In genomic region chr20:45898285-45898684, GRCh38 we compare ENCODE assay signal across 19 cellular contexts. TPM values are rescaled to one million over a fixed set of nuclear protein-coding genes. Genes with fewer than 3 reads are reported as not detected.
DNase-seq lines count a peak whose midpoint lies in the region; ATAC-seq and TF ChIP-seq lines count a peak whose summit lies in the region.
"Had no signal": no experiment of that assay in that cellular context is flagged by ENCODE, and none has a peak within 500 bp of the region (broad histone marks: within the 10 kb centered on the region; RNA-seq: fewer than 3 reads in every experiment).

No MANE protein-coding gene starts in this region.

- H2AFZ ChIP-seq in PC-3 (ENCODE audit: low read length), result no peak overlapping the region
- no peak overlapping the region for H2AFZ ChIP-seq in mammary epithelial cell (ENCODE audit: low read depth, low read length)
- H2AFZ ChIP-seq: GM23248 had no signal

- BruUV-seq in PC-3 (replicated peaks; lab: Mats Ljungman, UMichigan) (TSS peak; percentile 26), mammary epithelial cell (replicated peaks; lab: Mats Ljungman, UMichigan) (TSS peak; percentile 63)

- no peak for DNase-seq in PC-3
- DNase-seq in mammary epithelial cell, result no peak
- no peak for DNase-seq in mesendoderm
- DNase-seq in activated CD4-positive, alpha-beta T cell treated with anti-CD3 and anti-CD28 coated beads for 36 hours, result no peak
- DNase-seq: CD8-positive, alpha-beta T cell; GM23248; Kasumi-1; MM.1S; NCI-H1092 treated with DMSO at 0.1 percent for 48 hours; NCI-H2081; NCI-H2171 treated with DMSO at 0.1 percent for 48 hours; NCI-H446 treated with DMSO at 0.1 percent for 48 hours; SHP77 treated with DMSO at 0.1 percent for 48 hours; SK-N-SH had no signal

- dilution Hi-C loops in mammary epithelial cell (cut with HindIII; ENCODE audit: low sequenced_read_pairs), result no loop called here

- 82% methylated on average over 5 of the region's 12 CpGs for WGBS in mammary epithelial cell (ENCODE audit: low coverage, missing lambda C conversion rate)
- no CpG with 5 or more reads among the region's 12 CpGs for WGBS in mesendoderm (ENCODE audit: extremely low coverage, insufficient coverage, low lambda C conversion rate)

- no peak for ATAC-seq in PC-3
- ATAC-seq in activated CD4-positive, alpha-beta T cell treated with anti-CD3 and anti-CD28 coated beads for 36 hours, result no peak
- ATAC-seq: CD8-positive, alpha-beta T cell had no signal

- H2BK5ac ChIP-seq in mesendoderm (ENCODE audit: low read length), result no peak overlapping the region

- H4K20me1 ChIP-seq in PC-3 (ENCODE audit: low read length) (no peaks in the 10 kb centered on the region), mammary epithelial cell (ENCODE audit: insufficient read depth, low read length) (no peaks in the 10 kb centered on the region)

- no peaks in the 10 kb centered on the region for H3K9me3 Mint-ChIP-seq in activated CD4-positive, alpha-beta T cell treated with anti-CD3 and anti-CD28 coated beads for 36 hours (ENCODE audit: low read depth)
- H3K9me3 Mint-ChIP-seq: CD8-positive, alpha-beta T cell; IgD-negative memory B cell had no signal

- no peak overlapping the region for H2BK15ac ChIP-seq in mesendoderm (replicated peaks; ENCODE audit: low read depth)

- no peak for TF ChIP-seq CTCF in PC-3 (conservative IDR thresholded peaks at IDR 0.05; ENCODE audit: low read depth, low read length)
- no peak for TF ChIP-seq CTCF in mammary epithelial cell (conservative IDR thresholded peaks at IDR 0.05 in 1 of 2, IDR thresholded peaks at IDR 0.05 in 1 of 2; ENCODE audit: extremely low read depth in 1 of 2, insufficient read depth in 1 of 2, low read depth in 1 of 2, low read length in 2 of 2)

- H3K79me1 ChIP-seq in mesendoderm (ENCODE audit: low read length), result no peaks in the 10 kb centered on the region

- peaks cover 14% of the 10 kb centered on the region for H3K36me3 Mint-ChIP-seq in activated CD4-positive, alpha-beta T cell treated with anti-CD3 and anti-CD28 coated beads for 36 hours (ENCODE audit: low read depth)
- H3K36me3 Mint-ChIP-seq: IgD-negative memory B cell had no signal

- no peaks in the 10 kb centered on the region for H3K27me3 Mint-ChIP-seq in activated CD4-positive, alpha-beta T cell treated with anti-CD3 and anti-CD28 coated beads for 36 hours
- H3K27me3 Mint-ChIP-seq: IgD-negative memory B cell had no signal

- no peak overlapping the region for H3K4ac ChIP-seq in mesendoderm (ENCODE audit: low read depth, low read length)

- peaks cover 16% of the 10 kb centered on the region; the same call in 1 of the 2 replicates for H3K36me3 ChIP-seq in PC-3 (ENCODE audit: low read depth, low read length)
- H3K36me3 ChIP-seq in mammary epithelial cell (ENCODE audit: insufficient read depth, low read length), result no peaks in the 10 kb centered on the region
- peaks cover 11% of the 10 kb centered on the region for H3K36me3 ChIP-seq in mesendoderm (ENCODE audit: control insufficient read depth, insufficient read depth, low read length)

- H3K9ac ChIP-seq in PC-3 (ENCODE audit: low read length) (no peak overlapping the region), mammary epithelial cell (ENCODE audit: insufficient read depth, low read length) (no peak overlapping the region), mesendoderm (ENCODE audit: low read length) (no peak overlapping the region)
- H3K9ac ChIP-seq: GM23248, SK-N-SH had no signal

- H3K27me3 ChIP-seq in PC-3 (ENCODE audit: low read length) (no peaks in the 10 kb centered on the region), mammary epithelial cell (ENCODE audit: insufficient read depth, low read length) (no peaks in the 10 kb centered on the region), mesendoderm (ENCODE audit: insufficient read depth, low read length, poor library complexity) (no peaks in the 10 kb centered on the region)
- H3K27me3 ChIP-seq: BLaER1 treated with 17β-estradiol and CSF1 and Interleukin-3, amounts not matched to agents 10 nM and 100 nM had no signal

- H2AK5ac ChIP-seq in mesendoderm (ENCODE audit: low read length), result no peak overlapping the region

- H4K8ac ChIP-seq in mesendoderm (ENCODE audit: low read depth, low read length), result no peak overlapping the region

- H3K56ac ChIP-seq in mesendoderm (ENCODE audit: low read length), result no peak overlapping the region

- no peak overlapping the region for H2BK120ac ChIP-seq in mesendoderm (ENCODE audit: low read depth, low read length)

- POLR2A ChIA-PET in PC-3 (lab: Charles Lee; ENCODE audit: unreplicated experiment), result no interaction called here
- POLR2A ChIA-PET in activated CD4-positive, alpha-beta T cell treated with anti-CD3 and anti-CD28 coated beads for 36 hours (lab: Charles Lee), result interaction anchor here (0.6 kb wide), 1 partner anchor 19 kb away, joined by 3 read pairs; no protein-coding TSS in a partner anchor

- intact Hi-C loops in PC-3 (cut with micrococcal nuclease) (no loop called here), mammary epithelial cell (cut with micrococcal nuclease) (no loop called here)
- intact Hi-C loops in activated CD4-positive, alpha-beta T cell treated with anti-CD3 and anti-CD28 coated beads for 36 hours (cut with DNase I, micrococcal nuclease), result no loop called here

- H3K27ac Mint-ChIP-seq in activated CD4-positive, alpha-beta T cell treated with anti-CD3 and anti-CD28 coated beads for 36 hours, result no peak overlapping the region
- H3K27ac Mint-ChIP-seq: CD8-positive, alpha-beta T cell; IgD-negative memory B cell had no signal

- H3K79me2 ChIP-seq in PC-3 (ENCODE audit: low read length) (no peaks in the 10 kb centered on the region), mammary epithelial cell (ENCODE audit: insufficient read depth, low read length) (no peaks in the 10 kb centered on the region), mesendoderm (ENCODE audit: control insufficient read depth, insufficient read depth, low read length) (no peaks in the 10 kb centered on the region)

- no peaks in the 10 kb centered on the region for H3K9me3 ChIP-seq in PC-3 (ENCODE audit: low read length)
- H3K9me3 ChIP-seq in mammary epithelial cell (replicated peaks; ENCODE audit: insufficient read depth, low read length), result no peaks in the 10 kb centered on the region
- H3K9me3 ChIP-seq: BLaER1 treated with 17β-estradiol and CSF1 and Interleukin-3, amounts not matched to agents 10 nM and 100 nM; HAP-1; SK-N-SH had no signal

- no peaks in the 10 kb centered on the region for H3F3A ChIP-seq in PC-3 (ENCODE audit: low read length, unreplicated experiment)

- no peak overlapping the region for H4K5ac ChIP-seq in mesendoderm (ENCODE audit: low read length)

- in situ Hi-C loops in mammary epithelial cell (cut with MboI; ENCODE audit: low sequenced_read_pairs in 2 of 2), result no loop called here

- H3K4me2 ChIP-seq in PC-3 (ENCODE audit: low read length) (no peak overlapping the region), mammary epithelial cell (ENCODE audit: insufficient read depth, low read depth, low read length) (no peak overlapping the region), mesendoderm (ENCODE audit: low read length) (no peak overlapping the region)
- H3K4me2 ChIP-seq: BLaER1 treated with 17β-estradiol and CSF1 and Interleukin-3, amounts not matched to agents 10 nM and 100 nM; SK-N-SH had no signal

- CTCF ChIA-PET in PC-3 (lab: Charles Lee), result no interaction called here
- CTCF ChIA-PET in mammary epithelial cell (lab: Charles Lee; ENCODE audit: low non-redundant PET), result no interaction called here
- CTCF ChIA-PET in activated CD4-positive, alpha-beta T cell treated with anti-CD3 and anti-CD28 coated beads for 36 hours (lab: Charles Lee), result no interaction called here

- no peaks in the 10 kb centered on the region for H3K9me2 ChIP-seq in PC-3 (replicated peaks; ENCODE audit: low read length)
- H3K9me2 ChIP-seq: SK-N-SH had no signal

- no peak overlapping the region for H3K23ac ChIP-seq in mesendoderm (ENCODE audit: low read length)

- H3K18ac ChIP-seq in mesendoderm (ENCODE audit: low read length), result no peak overlapping the region

- H3K27ac ChIP-seq in PC-3 (ENCODE audit: low read length) (no peak overlapping the region), mammary epithelial cell (ENCODE audit: insufficient read depth, low read depth, low read length) (no peak overlapping the region), mesendoderm (ENCODE audit: low read depth, low read length) (no peak overlapping the region)
- H3K27ac ChIP-seq: BLaER1 treated with 17β-estradiol and CSF1 and Interleukin-3, amounts not matched to agents 10 nM and 100 nM; GM23248; HL-60 had no signal

- H3K4me1 Mint-ChIP-seq in activated CD4-positive, alpha-beta T cell treated with anti-CD3 and anti-CD28 coated beads for 36 hours, result peaks cover 5% of the 10 kb centered on the region

- H3K4me1 ChIP-seq in PC-3 (ENCODE audit: insufficient read depth, low read length), result no peaks in the 10 kb centered on the region
- H3K4me1 ChIP-seq in mammary epithelial cell (ENCODE audit: insufficient read depth, low read length), result peaks cover under 1% of the 10 kb centered on the region
- H3K4me1 ChIP-seq in mesendoderm (ENCODE audit: control insufficient read depth, low read depth, low read length), result no peaks in the 10 kb centered on the region
- H3K4me1 ChIP-seq: HAP-1 had no signal

- no peak overlapping the region for H3K4me3 Mint-ChIP-seq in activated CD4-positive, alpha-beta T cell treated with anti-CD3 and anti-CD28 coated beads for 36 hours
- H3K4me3 Mint-ChIP-seq: CD8-positive, alpha-beta T cell; IgD-negative memory B cell had no signal

- H3K4me3 ChIP-seq in PC-3 (ENCODE audit: low read length) (no peak overlapping the region), mammary epithelial cell (replicated peaks in 1 of 3; ENCODE audit: insufficient read depth in 1 of 3, low read depth in 2 of 3, low read length in 3 of 3) (no peak overlapping the region), mesendoderm (ENCODE audit: low read length) (no peak overlapping the region)
- H3K4me3 ChIP-seq: BLaER1 treated with 17β-estradiol and CSF1 and Interleukin-3, amounts not matched to agents 10 nM and 100 nM; GM23248; HAP-1 had no signal

RNA-seq across cellular contexts. Expression of gene CTSA, which starts 7.2 kb away (rescaled TPM):
- total RNA-seq in PC-3 (2014; rRNA removed), result 98.0 and 129 TPM in 2 replicates
- 10 to 100 TPM; 32.5 to 68.8 TPM for total RNA-seq in mammary epithelial cell
- 96.7 TPM for polyA plus RNA-seq in mammary epithelial cell
- polyA minus RNA-seq in mammary epithelial cell, result 96.8 TPM
- 28.1 TPM for polyA plus RNA-seq in mesendoderm (2013, experiment 1 of 2)
- polyA plus RNA-seq in mesendoderm (2013, experiment 2 of 2), result 27.7 TPM
- total RNA-seq in activated CD4-positive, alpha-beta T cell treated with anti-CD3 and anti-CD28 coated beads for 36 hours, result 10 to 100 TPM; 36.4 to 45.6 TPM

RNA-seq across cellular contexts. Expression of gene NEURL2, which starts 7.3 kb away (rescaled TPM):
- total RNA-seq in PC-3 (2014; rRNA removed) (2.3 and 3.7 TPM in 2 replicates), mammary epithelial cell (1 to 10 TPM; 2.1 to 3.3 TPM)
- 0.36 TPM for polyA plus RNA-seq in mammary epithelial cell
- not detected for polyA minus RNA-seq in mammary epithelial cell
- polyA plus RNA-seq in mesendoderm (2013, experiment 1 of 2), result 2.3 TPM
- 2.2 TPM for polyA plus RNA-seq in mesendoderm (2013, experiment 2 of 2)
- total RNA-seq in activated CD4-positive, alpha-beta T cell treated with anti-CD3 and anti-CD28 coated beads for 36 hours, result 1 to 10 TPM; 1.2 to 1.9 TPM

RNA-seq across cellular contexts. Expression of gene SPATA25, which starts 10.9 kb away (rescaled TPM):
- 0.40 and 0.46 TPM in 2 replicates for total RNA-seq in PC-3 (2014; rRNA removed)
- 1 to 10 TPM in 1 of 2 donors, under 1 TPM in 1; 0.99 to 1.2 TPM for total RNA-seq in mammary epithelial cell
- polyA plus RNA-seq in mammary epithelial cell, result 0.19 TPM
- polyA minus RNA-seq in mammary epithelial cell, result not detected
- polyA plus RNA-seq in mesendoderm (2013, experiment 1 of 2), result 0.48 TPM
- polyA plus RNA-seq in mesendoderm (2013, experiment 2 of 2), result 0.27 TPM
- total RNA-seq in activated CD4-positive, alpha-beta T cell treated with anti-CD3 and anti-CD28 coated beads for 36 hours, result 1 to 10 TPM in 1 of 2 experiments, under 1 TPM in 1; 0.66 to 1.0 TPM
- total RNA-seq: GM23248, RPMI7951 had no signal
- polyA plus RNA-seq: GM23248, IgD-negative memory B cell had no signal

RNA-seq across cellular contexts. Expression of gene PLTP, which starts 13.7 kb away (rescaled TPM):
- 56.6 and 61.5 TPM in 2 replicates for total RNA-seq in PC-3 (2014; rRNA removed)
- total RNA-seq in mammary epithelial cell, result 10 to 100 TPM in 1 of 2 donors, 1 to 10 TPM in 1; 7.2 to 17.7 TPM
- polyA plus RNA-seq in mammary epithelial cell, result 6.7 TPM
- polyA minus RNA-seq in mammary epithelial cell, result 1.4 TPM
- 65.4 TPM for polyA plus RNA-seq in mesendoderm (2013, experiment 1 of 2)
- 67.5 TPM for polyA plus RNA-seq in mesendoderm (2013, experiment 2 of 2)
- 1 to 10 TPM; 5.6 to 7.0 TPM for total RNA-seq in activated CD4-positive, alpha-beta T cell treated with anti-CD3 and anti-CD28 coated beads for 36 hours
- total RNA-seq: CD8-positive, alpha-beta T cell had no signal

RNA-seq across cellular contexts. Expression of gene ZSWIM1, which starts 17.3 kb away (rescaled TPM):
- total RNA-seq in PC-3 (2014; rRNA removed) (9.4 and 16.3 TPM in 2 replicates), mammary epithelial cell (1 to 10 TPM; 9.5 to 9.8 TPM)
- 5.3 TPM for polyA plus RNA-seq in mammary epithelial cell
- polyA minus RNA-seq in mammary epithelial cell, result 27.5 TPM
- polyA plus RNA-seq in mesendoderm (2013, experiment 1 of 2), result 9.1 TPM
- polyA plus RNA-seq in mesendoderm (2013, experiment 2 of 2), result 9.5 TPM
- total RNA-seq in activated CD4-positive, alpha-beta T cell treated with anti-CD3 and anti-CD28 coated beads for 36 hours, result 10 to 100 TPM in 1 of 2 experiments, 1 to 10 TPM in 1; 9.4 to 10.7 TPM
